ENCODE assay signal across 15 cellular contexts in genomic region chr2:207338220-207338607, GRCh38.
DNase-seq lines count a peak whose midpoint lies in the region; ATAC-seq, FAIRE-seq and TF ChIP-seq lines count a peak whose summit lies in the region.
"Had no signal": no experiment of that assay in that cellular context is flagged by ENCODE, and none has a peak within 500 bp of the region (broad histone marks: within the 10 kb centered on the region; RNA-seq: fewer than 3 reads in every experiment).

No MANE protein-coding gene starts in this region.

- peak; percentile 62 for ATAC-seq in Right ventricle myocardium superior (ENCODE audit: poor library complexity)
- no peak for ATAC-seq in foreskin keratinocyte
- no peak for ATAC-seq in HG02852 (IDR thresholded peaks at IDR 0.05; ENCODE audit: unreplicated experiment)

- peaks cover 44% of the 10 kb centered on the region for H3K4me1 ChIP-seq in foreskin keratinocyte
- no peaks in the 10 kb centered on the region for H3K4me1 ChIP-seq in testis

- H3K9me3 Mint-ChIP-seq in type B pancreatic cell: no peaks in the 10 kb centered on the region

- no peaks in the 10 kb centered on the region for H3K36me3 ChIP-seq in testis (ENCODE audit: low read depth, missing control alignments)
- H3K36me3 ChIP-seq: uterus had no signal

- no peak for FAIRE-seq in RCC 7860 (lab: Jason Lieb, UNC)

- TF ChIP-seq CTCF in foreskin keratinocyte (conservative IDR thresholded peaks at IDR 0.05) (no peak), type B pancreatic cell (conservative IDR thresholded peaks at IDR 0.05) (no peak), testis (IDR thresholded peaks at IDR 0.05) (no peak)

- H3K27me3 ChIP-seq in foreskin keratinocyte (no peaks in the 10 kb centered on the region), testis (no peaks in the 10 kb centered on the region)
- H3K27me3 ChIP-seq: uterus had no signal

- H3K9me3 ChIP-seq in testis: no peaks in the 10 kb centered on the region
- H3K9me3 ChIP-seq: psoas muscle, uterus had no signal

- H3K4me3 ChIP-seq in testis: no peak overlapping the region
- H3K4me3 ChIP-seq: psoas muscle, SK-N-MC, uterus had no signal

- DNase-seq in Right ventricle myocardium superior (no peak), cardiac septum (ENCODE audit: low spot score) (no peak), RCC 7860 (ENCODE audit: low spot score) (peak; percentile 44), foreskin keratinocyte (no peak), type B pancreatic cell (ENCODE audit: extremely low spot score, unreplicated experiment) (no peak), testis (no peak), retina (no peak)
- DNase-seq: activated CD4-positive, CD25-positive, alpha-beta regulatory T cell; activated gamma-delta T cell treated with Interleukin-2 at 50 U/mL for 16 hours; DMS79 treated with DMSO at 0.1 percent for 48 hours; psoas muscle; uterus had no signal

- peak overlapping the region; percentile 51 for H3K27ac Mint-ChIP-seq in type B pancreatic cell
- H3K27ac Mint-ChIP-seq: B cell had no signal

- WGBS in testis, 2 donors: 88 to 90% methylated on average over 3 of the region's 3 CpGs

- H3K4me3 Mint-ChIP-seq in type B pancreatic cell: no peak overlapping the region
- H3K4me3 Mint-ChIP-seq: B cell had no signal

- no peaks in the 10 kb centered on the region for H3K36me3 Mint-ChIP-seq in type B pancreatic cell

- H3K27ac ChIP-seq in foreskin keratinocyte: peak overlapping the region; percentile 67
- no peak overlapping the region for H3K27ac ChIP-seq in testis
- H3K27ac ChIP-seq: psoas muscle, SK-N-MC, uterus had no signal

- peaks cover 6% of the 10 kb centered on the region for H3K27me3 Mint-ChIP-seq in type B pancreatic cell

- peaks cover 22% of the 10 kb centered on the region for H3K4me1 Mint-ChIP-seq in type B pancreatic cell (ENCODE audit: unreplicated experiment)

- intact Hi-C loops in Right ventricle myocardium superior (cut with DNase I) (loop anchor here (5.0 kb wide), 1 partner anchor 171 kb away; the partner anchor contains the start of gene KLF7), cardiac septum (cut with DNase I) (loop anchor here (5.0 to 10.0 kb wide), 2 partner anchors 246 to 533 kb away; no protein-coding TSS in a partner anchor), testis (cut with DNase I; ENCODE audit: low total_unique reads) (no loop called here)

- TF ChIP-seq POLR2A in testis (IDR thresholded peaks at IDR 0.05): no peak
